ENCODE assay signal across 15 cellular contexts in the genomic region with DNA sequence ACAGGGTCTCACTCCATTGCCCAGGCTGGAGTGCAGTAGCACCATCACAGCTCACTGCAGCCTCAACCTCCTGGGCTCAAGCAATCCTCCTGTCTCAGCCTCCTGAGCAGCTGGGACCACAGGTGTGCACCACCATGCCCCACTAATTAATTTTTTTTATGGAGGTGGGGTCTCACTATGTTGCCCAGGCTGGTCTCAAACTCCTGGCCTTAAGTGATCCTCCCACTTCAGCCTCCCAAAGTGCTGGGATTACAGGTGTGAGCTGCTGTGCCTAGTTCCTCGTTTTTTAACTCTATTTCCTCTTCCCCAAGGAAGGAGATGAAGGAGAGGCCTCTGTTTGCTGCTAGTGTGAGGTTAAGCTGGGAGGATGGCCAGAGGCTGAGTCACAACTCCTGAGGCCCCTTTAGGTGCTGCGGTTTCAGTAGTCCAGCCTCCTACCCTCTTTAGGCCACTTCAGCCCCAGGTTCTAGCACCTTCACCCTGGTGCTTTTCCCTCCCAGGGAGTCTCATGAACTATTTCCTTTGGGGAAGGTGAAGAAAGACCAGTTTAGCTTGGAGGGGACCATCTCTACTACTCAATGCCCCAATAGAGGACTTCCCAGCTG. TPM values are rescaled to one million over a fixed set of nuclear protein-coding genes. Genes with fewer than 3 reads are reported as not detected.
DNase-seq lines count a peak whose midpoint lies in the region; ATAC-seq and TF ChIP-seq lines count a peak whose summit lies in the region.
"Not testable (repeated sequence)": the region's sequence is repeated elsewhere in the genome, so short reads cannot be mapped to it uniquely, and the experiment has no call there.
"Had no signal": no experiment of that assay in that cellular context is flagged by ENCODE, and none has a peak within 500 bp of the region (broad histone marks: within the 10 kb centered on the region; RNA-seq: fewer than 3 reads in every experiment).

No MANE protein-coding gene starts in this region.

- H3K36me3 ChIP-seq in HEK293 (ENCODE audit: control insufficient read depth in 2 of 2, insufficient read depth in 1 of 2, low read length in 2 of 2); Loucy (ENCODE audit: insufficient read depth, low read length); lower lobe of right lung: not testable (repeated sequence)

- H4K20me1 ChIP-seq in Loucy (ENCODE audit: insufficient read depth, low read length, poor library complexity, severe bottlenecking), result not testable (repeated sequence)

- POLR2A ChIA-PET in AG04450 (lab: Yijun Ruan, JAX); HEK293 (lab: Yijun Ruan, JAX): not testable (repeated sequence)

- not testable (repeated sequence) for H3K4me3 ChIP-seq in AG04450 (ENCODE audit: low read depth, low read length); HEK293 (ENCODE audit: low read depth, low read length); Loucy (ENCODE audit: low read length, poor library complexity, severe bottlenecking); epithelial cell of esophagus (ENCODE audit: low read length); lower lobe of right lung

- intact Hi-C loops in activated naive CD4-positive, alpha-beta T cell treated with anti-CD3 and anti-CD28 coated beads for 36 hours (cut with micrococcal nuclease), result loop anchor here (2.0 to 5.0 kb wide), 2 partner anchors 126 to 650 kb away; a partner anchor contains a TSS
- intact Hi-C loops in lower lobe of right lung (cut with DNase I), result not testable (repeated sequence)

- not testable (repeated sequence) for H3K36me3 Mint-ChIP-seq in activated naive CD4-positive, alpha-beta T cell treated with anti-CD3 and anti-CD28 coated beads for 36 hours (ENCODE audit: low read depth)

- CTCF ChIA-PET in AG04450 (lab: Charles Lee), result not testable (repeated sequence)
- CTCF ChIA-PET in HEK293 (lab: Yijun Ruan, JAX), result interaction anchor here (0.6 to 1.2 kb wide), 2 partner anchors 133 to 197 kb away, joined by 4 to 6 read pairs; no protein-coding TSS in a partner anchor
- CTCF ChIA-PET in activated naive CD4-positive, alpha-beta T cell treated with anti-CD3 and anti-CD28 coated beads for 36 hours (lab: Charles Lee), result interaction anchor here (0.9 to 3.3 kb wide), 8 partner anchors 8 to 197 kb away, joined by 3 to 20 read pairs (median 3); no protein-coding TSS in a partner anchor

- H3K9me3 ChIP-seq in AG04450 (ENCODE audit: control insufficient read depth, insufficient read depth, low read length); HEK293 (ENCODE audit: control insufficient read depth, insufficient read depth, low read depth, low read length); Loucy (ENCODE audit: insufficient read depth, low read depth, low read length); lower lobe of right lung: not testable (repeated sequence)

- peaks cover 23% of the 10 kb centered on the region for H3K4me1 Mint-ChIP-seq in activated naive CD4-positive, alpha-beta T cell treated with anti-CD3 and anti-CD28 coated beads for 36 hours (ENCODE audit: low read depth)

- H3K4me3 Mint-ChIP-seq in activated naive CD4-positive, alpha-beta T cell treated with anti-CD3 and anti-CD28 coated beads for 36 hours, result not testable (repeated sequence)

- H3K27me3 ChIP-seq in AG04450 (ENCODE audit: control insufficient read depth, insufficient read depth, low read length); Loucy (ENCODE audit: insufficient read depth, low read length, poor library complexity, severe bottlenecking); lower lobe of right lung (ENCODE audit: low read depth): not testable (repeated sequence)

- H3K4me2 ChIP-seq in Loucy (ENCODE audit: low read depth, low read length, poor library complexity, severe bottlenecking), result peak overlapping the region; percentile 66

- not testable (repeated sequence) for TF ChIP-seq CTCF in AG04450 (IDR thresholded peaks at IDR 0.05; ENCODE audit: low read depth, low read length); HEK293 (tag by site-specific recombination; IDR thresholded peaks at IDR 0.05); Loucy (conservative IDR thresholded peaks at IDR 0.05; ENCODE audit: low read length); epithelial cell of esophagus (IDR thresholded peaks at IDR 0.05; ENCODE audit: insufficient read depth, low read depth, low read length, missing control alignments); lower lobe of right lung (IDR thresholded peaks at IDR 0.05)

- not testable (repeated sequence) for H3K27me3 Mint-ChIP-seq in activated naive CD4-positive, alpha-beta T cell treated with anti-CD3 and anti-CD28 coated beads for 36 hours (ENCODE audit: low read depth)

- H3K79me2 ChIP-seq in Loucy (ENCODE audit: insufficient read depth, low read length), result not testable (repeated sequence)

- not testable (repeated sequence) for H2AFZ ChIP-seq in Loucy (ENCODE audit: low read length)

- H3K9me3 Mint-ChIP-seq in activated naive CD4-positive, alpha-beta T cell treated with anti-CD3 and anti-CD28 coated beads for 36 hours, result not testable (repeated sequence)

- not testable (repeated sequence) for H3K4me1 ChIP-seq in HEK293 (ENCODE audit: control insufficient read depth, insufficient read depth, low read length); lower lobe of right lung
- H3K4me1 ChIP-seq in Loucy (ENCODE audit: insufficient read depth, low read length, poor library complexity, severe bottlenecking), result peaks cover 24% of the 10 kb centered on the region

- H3K9ac ChIP-seq in Loucy (ENCODE audit: low read depth, low read length, poor library complexity, severe bottlenecking), result peak overlapping the region; percentile 69

- H3K27ac Mint-ChIP-seq in activated naive CD4-positive, alpha-beta T cell treated with anti-CD3 and anti-CD28 coated beads for 36 hours, result peak overlapping the region; percentile 30

- peak; percentile 1 for DNase-seq in AG04450 (ENCODE audit: low read depth, low spot score)
- peak; percentile 67 for DNase-seq in ELR (ENCODE audit: low read depth)
- DNase-seq in OCI-M1 (lab: John Stamatoyannopoulos, UW), result peak; percentile 11
- DNase-seq in activated naive CD4-positive, alpha-beta T cell treated with anti-CD3 and anti-CD28 coated beads for 36 hours; lower lobe of right lung: not testable (repeated sequence)
- peak; percentile 24 for DNase-seq in epithelial cell of esophagus (ENCODE audit: low read depth)

- not testable (repeated sequence) for H3K9me2 ChIP-seq in Loucy (replicated peaks; ENCODE audit: low read depth, low read length)

- H3F3A ChIP-seq in Loucy (ENCODE audit: low read depth), result not testable (repeated sequence)

- H3K27ac ChIP-seq in AG04450 (ENCODE audit: low read depth, low read length); HEK293 (ENCODE audit: extremely low read depth, low read depth, low read length); lower lobe of right lung: not testable (repeated sequence)

- ATAC-seq in lower lobe of right lung, result peak; percentile 70 to 71

TF ChIP-seq in HEK293, 187 proteins besides CTCF, POLR2A, EP300 and RAD21:
- 0 out of 2 replicates have a peak, but pooled peaks have one; percentile 25 for TF ChIP-seq ZNF121 (tag by site-specific recombination; IDR thresholded peaks at IDR 0.05)

RNA-seq across cellular contexts. Expression of a gene that starts 25.3 kb away (rescaled TPM):
- not detected in 2 replicates for polyA plus RNA-seq in AG04450 (2011; rRNA removed)
- polyA minus RNA-seq in AG04450 (2011; rRNA and poly(A)+ RNA removed), result not detected in 2 replicates
- total RNA-seq in activated naive CD4-positive, alpha-beta T cell treated with anti-CD3 and anti-CD28 coated beads for 36 hours, result 1 to 10 TPM; 1.2 to 2.1 TPM
- total RNA-seq in lower lobe of right lung, result 2.4 TPM
- total RNA-seq: liver, mononuclear cell, SJSA1, spleen, suprapubic skin, T-cell had no signal
- polyA plus RNA-seq: CD14-positive monocyte had no signal

RNA-seq across cellular contexts. Expression of a gene that starts 40.2 kb away (rescaled TPM):
- polyA plus RNA-seq in AG04450 (2011; rRNA removed), result 22.9 and 24.9 TPM in 2 replicates
- 9.9 and 11.1 TPM in 2 replicates for polyA minus RNA-seq in AG04450 (2011; rRNA and poly(A)+ RNA removed)
- total RNA-seq in activated naive CD4-positive, alpha-beta T cell treated with anti-CD3 and anti-CD28 coated beads for 36 hours, result 10 to 100 TPM; 70.5 to 72.4 TPM
- 61.6 TPM for total RNA-seq in lower lobe of right lung

RNA-seq across cellular contexts. Expression of a gene that starts 53.0 kb away (rescaled TPM):
- 16.8 and 17.6 TPM in 2 replicates for polyA plus RNA-seq in AG04450 (2011; rRNA removed)
- 21.6 and 25.7 TPM in 2 replicates for polyA minus RNA-seq in AG04450 (2011; rRNA and poly(A)+ RNA removed)
- total RNA-seq in activated naive CD4-positive, alpha-beta T cell treated with anti-CD3 and anti-CD28 coated beads for 36 hours, result 10 to 100 TPM; 59.8 to 62.5 TPM
- 61.4 TPM for total RNA-seq in lower lobe of right lung

RNA-seq across cellular contexts. Expression of a gene that starts 53.3 kb away (rescaled TPM):
- 1.8 and 2.3 TPM in 2 replicates for polyA plus RNA-seq in AG04450 (2011; rRNA removed)
- 1.1 and 1.7 TPM in 2 replicates for polyA minus RNA-seq in AG04450 (2011; rRNA and poly(A)+ RNA removed)
- 1 to 10 TPM; 7.7 to 8.6 TPM for total RNA-seq in activated naive CD4-positive, alpha-beta T cell treated with anti-CD3 and anti-CD28 coated beads for 36 hours
- 2.3 TPM for total RNA-seq in lower lobe of right lung
